In the genomic region with DNA sequence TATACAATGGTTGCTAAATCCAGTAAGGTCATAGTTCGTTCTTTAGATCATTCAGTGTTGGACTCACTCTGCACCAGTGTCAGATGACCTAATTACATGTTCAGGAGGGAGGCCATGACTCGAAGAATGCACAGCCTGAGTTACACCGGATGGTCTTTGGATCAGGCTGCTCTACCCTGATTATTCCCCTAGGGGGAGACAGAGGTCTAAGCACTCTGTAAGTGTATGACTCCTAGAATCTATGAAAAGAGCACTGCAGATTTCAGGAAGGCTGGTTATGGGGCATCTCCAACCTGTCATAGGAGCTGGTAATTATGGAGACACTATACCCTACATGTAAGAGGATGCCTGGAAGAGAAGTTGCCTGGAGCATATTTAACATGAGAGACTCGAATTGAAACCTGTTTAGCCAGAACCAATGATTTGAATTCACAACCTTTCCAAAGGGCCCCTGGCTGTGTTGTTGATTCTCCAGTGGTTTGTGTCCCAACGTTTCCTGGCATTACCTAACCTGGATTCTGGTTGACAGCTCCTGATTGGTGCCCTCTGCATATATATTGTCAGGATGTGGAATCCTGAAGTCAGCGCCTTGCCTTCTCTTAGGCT, we compare ENCODE assay signal across 9 cellular contexts. TPM values are rescaled to one million over a fixed set of nuclear protein-coding genes. Genes with fewer than 3 reads are reported as not detected.
DNase-seq lines count a peak whose midpoint lies in the region; ATAC-seq, FAIRE-seq and TF ChIP-seq lines count a peak whose summit lies in the region.
"Had no signal": no experiment of that assay in that cellular context is flagged by ENCODE, and none has a peak within 500 bp of the region (broad histone marks: within the 10 kb centered on the region; RNA-seq: fewer than 3 reads in every experiment).

A gene with protein sequence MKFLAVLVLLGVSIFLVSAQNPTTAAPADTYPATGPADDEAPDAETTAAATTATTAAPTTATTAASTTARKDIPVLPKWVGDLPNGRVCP (plus strand): TSS at position 584 of the 606 bp plus-strand sequence. CDS start 67 bp downstream, outside the sequence.

- TF ChIP-seq CTCF in astrocyte of the cerebellum (IDR thresholded peaks at IDR 0.05; ENCODE audit: low read depth, low read length, missing control alignments) = peak; percentile 95
- peak; percentile 85 to 97 (median 85) for TF ChIP-seq CTCF in keratinocyte (optimal IDR thresholded peaks at IDR 0.05 in 1 of 3, IDR thresholded peaks at IDR 0.05 in 1 of 3, conservative IDR thresholded peaks at IDR 0.05 in 1 of 3; ENCODE audit: extremely low read depth in 1 of 3, insufficient read depth in 2 of 3, low read length in 3 of 3)

- no peaks in the 10 kb centered on the region for H3K4me1 ChIP-seq in keratinocyte (ENCODE audit: control insufficient read depth, extremely low read depth, insufficient read depth, low read length)
- H3K4me1 ChIP-seq: BLaER1 had no signal

- dilution Hi-C loops in keratinocyte (cut with MboI; ENCODE audit: extremely low pct_ligation_motif_present, low sequenced_read_pairs) = no loop called here

- no peaks in the 10 kb centered on the region for H3K27me3 ChIP-seq in keratinocyte (ENCODE audit: control insufficient read depth, extremely low read depth, insufficient read depth, low read length)
- H3K27me3 ChIP-seq: BLaER1 had no signal

- no peaks in the 10 kb centered on the region for H3K9me1 ChIP-seq in keratinocyte (ENCODE audit: control insufficient read depth, extremely low read depth, insufficient read depth, low read length)

- DNase-seq in SIG-M5 treated with dmso at 0.1 percent for 504 hours (lab: John Stamatoyannopoulos, UW; ENCODE audit: unreplicated experiment) = peak; percentile 71
- DNase-seq in SIG-M5 (lab: John Stamatoyannopoulos, UW) = no peak
- DNase-seq in NCI-H1694 treated with DMSO at 0.1 percent for 48 hours (lab: John Stamatoyannopoulos, UW) = peak; percentile 38
- peak in 4 of 5 experiments; percentile 42 to 78 (median 50) for DNase-seq in T-helper 2 cell
- peak; percentile 31 for DNase-seq in astrocyte of the cerebellum (ENCODE audit: low read depth)
- peak; percentile 64 for DNase-seq in keratinocyte (ENCODE audit: low read depth, low spot score)
- DNase-seq in stimulated activated CD4-positive, alpha-beta T cell treated with anti-CD3 and anti-CD28 coated beads, TNF-alpha, amount 100 ng/mL, for 1 hour (ENCODE audit: low read depth in 3 of 3, low spot score in 1 of 3) = peak; percentile 28 to 52 (median 35)

- no peak within 1 kb of the TSS for H2AFZ ChIP-seq in keratinocyte (ENCODE audit: control insufficient read depth, low read length)

- H3K27ac ChIP-seq in keratinocyte (ENCODE audit: control insufficient read depth, insufficient read depth, low read length) = no peak within 1 kb of the TSS
- H3K27ac ChIP-seq: BLaER1 had no signal

- H3K9ac ChIP-seq in keratinocyte (ENCODE audit: control insufficient read depth, extremely low read depth, insufficient read depth, low read length) = no peak within 1 kb of the TSS
- H3K9ac ChIP-seq: BLaER1 had no signal

- H3K79me2 ChIP-seq in keratinocyte (ENCODE audit: control insufficient read depth, insufficient read depth, low read length) = no peaks in the 10 kb centered on the region

- in situ Hi-C loops in astrocyte of the cerebellum (cut with HindIII; ENCODE audit: low sequenced_read_pairs) = loop anchor here (25.0 kb wide), 1 partner anchor 108 kb away; no protein-coding TSS in a partner anchor

- H3K36me3 ChIP-seq in keratinocyte (ENCODE audit: control insufficient read depth in 2 of 2, extremely low read depth in 1 of 2, insufficient read depth in 2 of 2, low read length in 2 of 2) = no peaks in the 10 kb centered on the region
- H3K36me3 ChIP-seq: BLaER1 had no signal

- peak; percentile 97 for ATAC-seq in HG02943 (IDR thresholded peaks at IDR 0.05; ENCODE audit: low read depth, unreplicated experiment)

- no peaks in the 10 kb centered on the region for H3K9me3 ChIP-seq in keratinocyte (ENCODE audit: control insufficient read depth, low read depth, low read length)
- H3K9me3 ChIP-seq: BLaER1 had no signal

- no peak within 1 kb of the TSS for H3K4me2 ChIP-seq in keratinocyte (ENCODE audit: control insufficient read depth, extremely low read depth, insufficient read depth, low read depth, low read length)
- H3K4me2 ChIP-seq: BLaER1 had no signal

- H4K20me1 ChIP-seq in keratinocyte (ENCODE audit: control insufficient read depth, extremely low read depth, insufficient read depth, low read length) = no peaks in the 10 kb centered on the region
- H4K20me1 ChIP-seq: BLaER1 had no signal

- peak; percentile 91 for FAIRE-seq in keratinocyte (lab: Jason Lieb, UNC)

- H3K4me3 ChIP-seq in astrocyte of the cerebellum (ENCODE audit: low read depth, low read length) (no peak within 1 kb of the TSS), keratinocyte (ENCODE audit: control insufficient read depth in 2 of 3, extremely low read depth in 1 of 3, insufficient read depth in 2 of 3, low read depth in 1 of 3, low read length in 3 of 3) (no peak within 1 kb of the TSS)
- H3K4me3 ChIP-seq: BLaER1 had no signal

RNA-seq across cellular contexts. Expression of the gene that starts here (rescaled TPM):
- polyA plus RNA-seq in keratinocyte = 1.1 to 2.9 TPM (median 1.4 TPM) in 3 replicates
- 2.7 TPM for polyA plus RNA-seq in keratinocyte (2011; ENCODE audit: low read depth)
- 1.3 and 5.1 TPM in 2 replicates for polyA plus RNA-seq in keratinocyte (2011; cell fraction: cytosol; rRNA removed)
- polyA plus RNA-seq in keratinocyte (2011; cell fraction: nucleus; rRNA removed) = 2.0 and 4.2 TPM in 2 replicates
- polyA plus RNA-seq in keratinocyte (2012; ENCODE audit: low replicate concordance) = 0.85 and 27.2 TPM in 2 replicates
- 2.5 TPM in 1 of 3 replicates, not detected in the others for polyA minus RNA-seq in keratinocyte
- not detected for polyA minus RNA-seq in keratinocyte (2011; cell fraction: cytosol; rRNA and poly(A)+ RNA removed)
- polyA minus RNA-seq in keratinocyte (2011; cell fraction: nucleus; rRNA and poly(A)+ RNA removed) = 1.4 TPM in 1 of 2 replicates, not detected in the other
